Comparison of ENCODE assay signal across 3 cellular contexts in the genomic region with DNA sequence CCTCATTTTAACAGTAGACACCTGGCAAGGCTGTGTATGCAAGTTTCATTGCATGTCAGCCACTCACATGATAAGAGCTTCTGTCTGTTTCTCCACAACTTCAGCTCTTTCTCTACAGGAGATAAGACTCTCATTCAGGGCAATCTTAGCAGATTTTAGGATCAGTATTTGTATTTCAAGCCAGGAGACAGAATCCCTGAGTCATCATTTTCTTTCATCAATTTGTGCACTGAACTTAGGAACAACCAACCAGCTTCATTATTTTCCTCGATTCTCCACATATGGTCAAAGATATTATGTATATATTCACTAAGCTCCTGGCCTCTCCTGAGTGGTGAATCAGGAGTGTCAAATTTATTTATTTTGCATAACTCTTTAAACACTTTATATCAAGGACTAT.
TF ChIP-seq lines count a peak whose summit lies in the region.

No MANE protein-coding gene starts in this region.

TF ChIP-seq in A549, 52 proteins besides CTCF, POLR2A, EP300 and RAD21:
- TF ChIP-seq CBX2 (IDR thresholded peaks at IDR 0.05; ENCODE audit: borderline replicate concordance, low read depth) (no peak), MAFK (IDR thresholded peaks at IDR 0.05; ENCODE audit: partially characterized antibody) (peak; percentile 94), CBX8 (IDR thresholded peaks at IDR 0.05) (no peak)
TF ChIP-seq in A549: peak in this region for 1.

TF ChIP-seq in IMR-90, 13 proteins besides CTCF, POLR2A, EP300 and RAD21:
- TF ChIP-seq RCOR1 (IDR thresholded peaks at IDR 0.05; ENCODE audit: insufficient replicate concordance, low read length) (no peak), MAFK (IDR thresholded peaks at IDR 0.05; ENCODE audit: low read depth, low read length) (peak; percentile 97), SMC3 (IDR thresholded peaks at IDR 0.05; ENCODE audit: low read depth, low read length) (no peak), MXI1 (IDR thresholded peaks at IDR 0.05; ENCODE audit: borderline replicate concordance, low read depth, low read length) (no peak), BHLHE40 (IDR thresholded peaks at IDR 0.05; ENCODE audit: low read depth, low read length) (no peak), NFE2L2 (IDR thresholded peaks at IDR 0.05; ENCODE audit: low read depth, low read length) (no peak)

TF ChIP-seq in H1, 55 proteins besides CTCF, POLR2A, EP300 and RAD21:
- TF ChIP-seq GABPA (IDR thresholded peaks at IDR 0.05; ENCODE audit: borderline replicate concordance, insufficient read depth, low read length), result no peak
- TF ChIP-seq HDAC2 (IDR thresholded peaks at IDR 0.05; ENCODE audit: borderline replicate concordance in 1 of 2, low read depth in 2 of 2, low read length in 2 of 2), result no peak
- TF ChIP-seq, protein P1, sequence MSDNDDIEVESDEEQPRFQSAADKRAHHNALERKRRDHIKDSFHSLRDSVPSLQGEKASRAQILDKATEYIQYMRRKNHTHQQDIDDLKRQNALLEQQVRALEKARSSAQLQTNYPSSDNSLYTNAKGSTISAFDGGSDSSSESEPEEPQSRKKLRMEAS (IDR thresholded peaks at IDR 0.05), result no peak
- TF ChIP-seq SIRT6 (IDR thresholded peaks at IDR 0.05; ENCODE audit: low read length), result no peak
- peak; percentile 87 for TF ChIP-seq MAFK (IDR thresholded peaks at IDR 0.05; ENCODE audit: low read depth, low read length)
- TF ChIP-seq KDM4A (IDR thresholded peaks at IDR 0.05; ENCODE audit: low read depth, low read length, severe bottlenecking), result no peak
- TF ChIP-seq, protein P2, sequence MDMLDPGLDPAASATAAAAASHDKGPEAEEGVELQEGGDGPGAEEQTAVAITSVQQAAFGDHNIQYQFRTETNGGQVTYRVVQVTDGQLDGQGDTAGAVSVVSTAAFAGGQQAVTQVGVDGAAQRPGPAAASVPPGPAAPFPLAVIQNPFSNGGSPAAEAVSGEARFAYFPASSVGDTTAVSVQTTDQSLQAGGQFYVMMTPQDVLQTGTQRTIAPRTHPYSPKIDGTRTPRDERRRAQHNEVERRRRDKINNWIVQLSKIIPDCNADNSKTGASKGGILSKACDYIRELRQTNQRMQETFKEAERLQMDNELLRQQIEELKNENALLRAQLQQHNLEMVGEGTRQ (IDR thresholded peaks at IDR 0.05; ENCODE audit: low read length), result no peak
